In the genomic region with DNA sequence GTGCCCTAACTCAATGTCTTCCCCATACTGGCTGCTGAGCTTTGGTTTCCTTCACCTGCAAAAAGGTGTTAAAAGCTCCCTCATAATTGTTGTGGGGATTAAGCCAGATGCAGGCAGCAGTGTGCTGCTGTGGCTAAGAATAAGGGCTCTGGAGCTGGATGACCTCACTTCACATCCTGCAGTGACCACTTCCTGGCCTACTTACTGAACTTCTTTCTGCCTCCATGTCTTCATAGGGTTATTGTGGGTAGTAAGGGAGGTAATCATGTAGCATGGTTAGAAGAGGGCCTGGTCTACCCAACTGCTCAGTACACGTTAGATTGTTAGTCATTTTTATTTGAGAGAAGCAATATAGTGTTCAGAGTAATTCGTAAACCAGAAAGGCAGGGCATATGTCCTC, we compare ENCODE assay signal across 10 cellular contexts. TPM values are rescaled to one million over a fixed set of nuclear protein-coding genes. Genes with fewer than 3 reads are reported as not detected.
DNase-seq lines count a peak whose midpoint lies in the region; ATAC-seq and TF ChIP-seq lines count a peak whose summit lies in the region.
"Had no signal": no experiment of that assay in that cellular context is flagged by ENCODE, and none has a peak within 500 bp of the region (broad histone marks: within the 10 kb centered on the region; RNA-seq: fewer than 3 reads in every experiment).

No MANE protein-coding gene starts in this region.

- TF ChIP-seq POLR2A in testis (IDR thresholded peaks at IDR 0.05), result no peak

- intact Hi-C loops in testis (cut with DNase I; ENCODE audit: low total_unique reads), result no loop called here
- intact Hi-C loops in mammary epithelial cell (cut with micrococcal nuclease), result no loop called here

- in situ Hi-C loops in mammary epithelial cell (cut with MboI; ENCODE audit: low sequenced_read_pairs in 2 of 2), result no loop called here

- H3K4me3 ChIP-seq in testis, result no peak overlapping the region
- H3K4me3 ChIP-seq in mammary epithelial cell (replicated peaks in 1 of 3; ENCODE audit: insufficient read depth in 1 of 3, low read depth in 2 of 3, low read length in 3 of 3), result no peak overlapping the region

- H3K4me2 ChIP-seq in mammary epithelial cell (ENCODE audit: insufficient read depth, low read depth, low read length), result no peak overlapping the region

- WGBS in testis, 2 donors, result 91 to 100% methylated on average over 2 of the region's 2 CpGs
- 86% methylated on average over 2 of the region's 2 CpGs for WGBS in mammary epithelial cell (ENCODE audit: low coverage, missing lambda C conversion rate)

- no peak for DNase-seq in activated naive CD4-positive, alpha-beta T cell treated with anti-CD3 and anti-CD28 coated beads, Interleukin-2, amount 50 U/mL, for 72 hours (ENCODE audit: low spot score in 2 of 2)
- no peak for DNase-seq in activated naive CD4-positive, alpha-beta T cell (lab: John Stamatoyannopoulos, UW)
- DNase-seq in testis (no peak), mammary epithelial cell (no peak), GM03348 (ENCODE audit: low spot score) (no peak), NCI-H526 treated with DMSO at 0.1 percent for 48 hours (lab: John Stamatoyannopoulos, UW) (no peak)
- DNase-seq: activated CD4-positive, alpha-beta T cell treated with anti-CD3 and anti-CD28 coated beads, Interleukin-2, amount 50 U/mL, for 4 hours; stimulated activated CD4-positive, alpha-beta T cell treated with anti-CD3 and anti-CD28 coated beads, Interleukin-15, amount 100 ng/mL, for 24 hours had no signal

- H3K27me3 Mint-ChIP-seq in activated T-helper 17 cell treated with anti-CD3 and anti-CD28 coated beads, Interleukin-2, amount 50 U/mL, for 72 hours, result no peaks in the 10 kb centered on the region

- H3K36me3 ChIP-seq in testis (ENCODE audit: low read depth, missing control alignments) (no peaks in the 10 kb centered on the region), mammary epithelial cell (ENCODE audit: insufficient read depth, low read length) (peaks cover 5% of the 10 kb centered on the region)

- no peaks in the 10 kb centered on the region for H3K79me2 ChIP-seq in mammary epithelial cell (ENCODE audit: insufficient read depth, low read length)

- H3K36me3 Mint-ChIP-seq in activated naive CD4-positive, alpha-beta T cell treated with anti-CD3 and anti-CD28 coated beads, Interleukin-2, amount 50 U/mL, for 72 hours, result peaks cover 27 to 34% of the 10 kb centered on the region in 2 donors
- peaks cover 56% of the 10 kb centered on the region for H3K36me3 Mint-ChIP-seq in activated T-helper 17 cell treated with anti-CD3 and anti-CD28 coated beads, Interleukin-2, amount 50 U/mL, for 72 hours (ENCODE audit: low read depth)

- TF ChIP-seq CTCF in testis (IDR thresholded peaks at IDR 0.05), result no peak
- TF ChIP-seq CTCF in mammary epithelial cell (conservative IDR thresholded peaks at IDR 0.05 in 1 of 2, IDR thresholded peaks at IDR 0.05 in 1 of 2; ENCODE audit: extremely low read depth in 1 of 2, insufficient read depth in 1 of 2, low read depth in 1 of 2, low read length in 2 of 2), result no peak

- peaks cover 22% of the 10 kb centered on the region for H3K4me1 Mint-ChIP-seq in activated T-helper 17 cell treated with anti-CD3 and anti-CD28 coated beads, Interleukin-2, amount 50 U/mL, for 72 hours

- H4K20me1 ChIP-seq in mammary epithelial cell (ENCODE audit: insufficient read depth, low read length), result no peaks in the 10 kb centered on the region

- H3K27ac ChIP-seq in testis, result peak overlapping the region; percentile 81 to 84
- H3K27ac ChIP-seq in mammary epithelial cell (ENCODE audit: insufficient read depth, low read depth, low read length), result no peak overlapping the region

- peak overlapping the region; percentile 52 for H3K4me3 Mint-ChIP-seq in activated T-helper 17 cell treated with anti-CD3 and anti-CD28 coated beads, Interleukin-2, amount 50 U/mL, for 72 hours

- no peak overlapping the region for H3K9ac ChIP-seq in mammary epithelial cell (ENCODE audit: insufficient read depth, low read length)

- no peaks in the 10 kb centered on the region for H3K27me3 ChIP-seq in testis
- H3K27me3 ChIP-seq in mammary epithelial cell (ENCODE audit: insufficient read depth, low read length), result no peaks in the 10 kb centered on the region

- peak; percentile 87 to 98 for ATAC-seq in activated naive CD4-positive, alpha-beta T cell treated with anti-CD3 and anti-CD28 coated beads, Interleukin-2, amount 50 U/mL, for 72 hours
- peak; percentile 99 for ATAC-seq in HG03139 (IDR thresholded peaks at IDR 0.05; ENCODE audit: unreplicated experiment)
- ATAC-seq in activated T-helper 17 cell treated with anti-CD3 and anti-CD28 coated beads, Interleukin-2, amount 50 U/mL, for 72 hours (replicated peaks), result peak; percentile 99

- peaks cover 40% of the 10 kb centered on the region for H3K4me1 ChIP-seq in testis
- H3K4me1 ChIP-seq in mammary epithelial cell (ENCODE audit: insufficient read depth, low read length), result no peaks in the 10 kb centered on the region

- CTCF ChIA-PET in mammary epithelial cell (lab: Charles Lee; ENCODE audit: low non-redundant PET), result no interaction called here

- H3K9me3 Mint-ChIP-seq in activated naive CD4-positive, alpha-beta T cell treated with anti-CD3 and anti-CD28 coated beads, Interleukin-2, amount 50 U/mL, for 72 hours, result no peaks in the 10 kb centered on the region
- no peaks in the 10 kb centered on the region for H3K9me3 Mint-ChIP-seq in activated T-helper 17 cell treated with anti-CD3 and anti-CD28 coated beads, Interleukin-2, amount 50 U/mL, for 72 hours

- no peaks in the 10 kb centered on the region for H3K9me3 ChIP-seq in testis
- H3K9me3 ChIP-seq in mammary epithelial cell (replicated peaks; ENCODE audit: insufficient read depth, low read length), result no peaks in the 10 kb centered on the region

- no peak overlapping the region for H2AFZ ChIP-seq in mammary epithelial cell (ENCODE audit: low read depth, low read length)

- BruUV-seq in mammary epithelial cell (replicated peaks; lab: Mats Ljungman, UMichigan), result no TSS peak

- dilution Hi-C loops in mammary epithelial cell (cut with HindIII; ENCODE audit: low sequenced_read_pairs), result no loop called here

- no peak overlapping the region for H3K27ac Mint-ChIP-seq in activated naive CD4-positive, alpha-beta T cell treated with anti-CD3 and anti-CD28 coated beads, Interleukin-2, amount 50 U/mL, for 72 hours
- H3K27ac Mint-ChIP-seq in activated T-helper 17 cell treated with anti-CD3 and anti-CD28 coated beads, Interleukin-2, amount 50 U/mL, for 72 hours, result peak overlapping the region; percentile 84

RNA-seq across cellular contexts. Expression of a gene that starts 18.4 kb away (rescaled TPM):
- total RNA-seq in activated naive CD4-positive, alpha-beta T cell treated with anti-CD3 and anti-CD28 coated beads, Interleukin-2, amount 50 U/mL, for 72 hours, result 10 to 100 TPM; 10.7 to 12.8 TPM
- total RNA-seq in activated T-helper 17 cell treated with anti-CD3 and anti-CD28 coated beads, Interleukin-2, amount 50 U/mL, for 72 hours, result 10 to 100 TPM; 17.1 to 37.4 TPM
- 100 to 1,000 TPM; 128 to 138 TPM for total RNA-seq in testis
- polyA plus RNA-seq in testis (ENCODE audit: insufficient read depth, low read depth, low replicate concordance), result 303 TPM
- 10 to 100 TPM; 23.5 to 30.5 TPM for total RNA-seq in mammary epithelial cell
- polyA plus RNA-seq in mammary epithelial cell, result 27.8 TPM
- polyA minus RNA-seq in mammary epithelial cell, result 26.2 TPM
